ENCODE assay signal across 8 cellular contexts in genomic region chr1:86741947-86742572, GRCh38. TPM values are rescaled to one million over a fixed set of nuclear protein-coding genes. Genes with fewer than 3 reads are reported as not detected.
A peak's percentile ranks its signal among the peaks of the same experiment; 100 is the strongest.
DNase-seq lines count a peak whose midpoint lies in the region; ATAC-seq, FAIRE-seq and TF ChIP-seq lines count a peak whose summit lies in the region.

No MANE protein-coding gene starts in this region.

- no peaks in the 10 kb centered on the region for H3K9me2 ChIP-seq in neural cell (ENCODE audit: insufficient read depth, low read length)

- no peaks in the 10 kb centered on the region for H4K20me1 ChIP-seq in neural cell (ENCODE audit: insufficient read depth)

- no peak overlapping the region for H3K4me3 ChIP-seq in dorsolateral prefrontal cortex
- H3K4me3 ChIP-seq in neural cell (ENCODE audit: low read length), result no peak overlapping the region

- no peaks in the 10 kb centered on the region for H3K4me1 Mint-ChIP-seq in CD14-positive monocyte

- no peaks in the 10 kb centered on the region for H3K9me3 ChIP-seq in neural cell (ENCODE audit: low read length)

- no peaks in the 10 kb centered on the region for H3F3A ChIP-seq in neural cell (ENCODE audit: insufficient read depth, low read length, poor library complexity, severe bottlenecking)

- no peak for ATAC-seq in GM19395 (IDR thresholded peaks at IDR 0.05; ENCODE audit: unreplicated experiment)
- ATAC-seq in HG03460 (IDR thresholded peaks at IDR 0.05; ENCODE audit: unreplicated experiment), result no peak
- ATAC-seq in HG03039 (IDR thresholded peaks at IDR 0.05; ENCODE audit: unreplicated experiment), result no peak

- peak; percentile 84 for TF ChIP-seq CTCF in CD14-positive monocyte (IDR thresholded peaks at IDR 0.05)
- peak; percentile 45 to 82 (median 67) for TF ChIP-seq CTCF in dorsolateral prefrontal cortex (IDR thresholded peaks at IDR 0.05 in 54 of 56, conservative IDR thresholded peaks at IDR 0.05 in 2 of 56; ENCODE audit: low read depth in 1 of 56, partially characterized antibody in 56 of 56)
- peak; percentile 61 for TF ChIP-seq CTCF in neural cell (IDR thresholded peaks at IDR 0.05; ENCODE audit: poor library complexity, severe bottlenecking)

- H3K27ac Mint-ChIP-seq in CD14-positive monocyte, result peak overlapping the region in 2 of 7 donors; percentile 4 to 22

- no peak overlapping the region for H3K4me3 Mint-ChIP-seq in CD14-positive monocyte

- peaks cover 19% of the 10 kb centered on the region for H3K36me3 ChIP-seq in neural cell (ENCODE audit: insufficient read depth, low read length)

- peaks cover 40 to 42% of the 10 kb centered on the region in 2 donors for H3K36me3 Mint-ChIP-seq in CD14-positive monocyte

- intact Hi-C loops in CD14-positive monocyte (cut with micrococcal nuclease) (no loop called here), dorsolateral prefrontal cortex (cut with DNase I) (no loop called here)

- peak; percentile 45 for TF ChIP-seq RAD21 in neural cell (conservative IDR thresholded peaks at IDR 0.05)

- FAIRE-seq in GM19239 (lab: Jason Lieb, UNC), result peak; percentile 23

- H3K9ac ChIP-seq in neural cell (ENCODE audit: low read length), result no peak overlapping the region

- no peaks in the 10 kb centered on the region for H3K9me3 Mint-ChIP-seq in CD14-positive monocyte

- H3K27me3 Mint-ChIP-seq in CD14-positive monocyte (ENCODE audit: low read depth in 3 of 3), result peaks cover 0 to 2% (median 0%) of the 10 kb centered on the region in 3 donors

- no peak overlapping the region for H2AFZ ChIP-seq in neural cell (ENCODE audit: low read depth, low read length)

- peak overlapping the region in 3 of 59 donors; percentile 20 to 51 (median 37) for H3K27ac ChIP-seq in dorsolateral prefrontal cortex
- H3K27ac ChIP-seq in neural cell (ENCODE audit: low read length), result no peak overlapping the region

- TF ChIP-seq EP300 in neural cell (conservative IDR thresholded peaks at IDR 0.05; ENCODE audit: poor library complexity, severe bottlenecking), result no peak

- H3K27me3 ChIP-seq in dorsolateral prefrontal cortex (no peaks in the 10 kb centered on the region), neural cell (ENCODE audit: insufficient read depth, low read depth, low read length) (no peaks in the 10 kb centered on the region)

- H3K4me2 ChIP-seq in neural cell (ENCODE audit: low read length), result no peak overlapping the region

- no peaks in the 10 kb centered on the region for H3K79me2 ChIP-seq in neural cell (replicated peaks; ENCODE audit: insufficient read depth, low read length)

- DNase-seq in CD14-positive monocyte (ENCODE audit: low spot score) (no peak), GM19239 (ENCODE audit: insufficient read length, low spot score) (no peak), SHP77 (lab: John Stamatoyannopoulos, UW) (peak; percentile 7 to 13), dorsolateral prefrontal cortex (no peak)

TF ChIP-seq in neural cell, 6 proteins besides CTCF, POLR2A, EP300 and RAD21:
- TF ChIP-seq SMC3 (conservative IDR thresholded peaks at IDR 0.05; ENCODE audit: poor library complexity) (peak; percentile 54), EZH2 (IDR thresholded peaks at IDR 0.05; ENCODE audit: borderline replicate concordance, insufficient read depth, low read length, poor library complexity, severe bottlenecking) (no peak)
TF ChIP-seq in neural cell: peak in this region for 1.

RNA-seq across cellular contexts. Expression of gene SH3GLB1, which starts 37.7 kb away (rescaled TPM):
- polyA plus RNA-seq in CD14-positive monocyte, result 10 to 100 TPM; 75.8 to 92.3 TPM
- total RNA-seq in dorsolateral prefrontal cortex, result 10 to 100 TPM; 46.5 to 81.9 (median 58.6) TPM
- 57.2 and 67.3 TPM in 2 replicates for polyA plus RNA-seq in neural cell
- polyA minus RNA-seq in neural cell, result 138 and 167 TPM in 2 replicates

Comparison
In these comparisons a context has a peak if more than half of its experiments do, and no peak if none do; other contexts are left out.
1. DNase-seq: peak in SHP77 (2 of 2); none in CD14-positive monocyte (single experiment), GM19239 (single experiment) and dorsolateral prefrontal cortex (0 of 10).
2. Peak in every context shown above with its lines, with median percentiles within 50 percentile points of each other: CTCF ChIP-seq.